1 cellular context compared by ENCODE assay signal in genomic region chr7:1032536-1033181, GRCh38.
TF ChIP-seq lines count a peak whose summit lies in the region.

No MANE protein-coding gene starts in this region.

TF ChIP-seq in K562, 482 proteins besides CTCF, POLR2A, EP300 and RAD21:
- TF ChIP-seq ZBTB33 (CRISPR knock-in tag; IDR thresholded peaks at IDR 0.05): 0 out of 2 replicates have a peak, but pooled peaks have one; percentile 42
- no peak for TF ChIP-seq ZBTB1 (CRISPR knock-in tag; IDR thresholded peaks at IDR 0.05; ENCODE audit: borderline replicate concordance, low read depth)
